ENCODE assay signal across 9 cellular contexts in genomic region chr6:36911946-36912555, GRCh38. TPM values are rescaled to one million over a fixed set of nuclear protein-coding genes. Genes with fewer than 3 reads are reported as not detected.
A peak's percentile ranks its signal among the peaks of the same experiment; 100 is the strongest.
DNase-seq lines count a peak whose midpoint lies in the region; ATAC-seq and TF ChIP-seq lines count a peak whose summit lies in the region.
"Had no signal": no experiment of that assay in that cellular context is flagged by ENCODE, and none has a peak within 500 bp of the region (broad histone marks: within the 10 kb centered on the region; RNA-seq: fewer than 3 reads in every experiment).

No MANE protein-coding gene starts in this region.

- H3K36me3 ChIP-seq in testis (ENCODE audit: low read depth, missing control alignments) = no peaks in the 10 kb centered on the region

- no peak for TF ChIP-seq POLR2A in testis (IDR thresholded peaks at IDR 0.05)

- H3K4me1 ChIP-seq in testis = peaks cover 11% of the 10 kb centered on the region

- H3K4me3 ChIP-seq in testis = no peak overlapping the region

- H3K27me3 Mint-ChIP-seq in activated T-cell treated with anti-CD3 and anti-CD28 coated beads, Interleukin-2, amount 50 U/mL, for 72 hours (ENCODE audit: low read depth) = no peaks in the 10 kb centered on the region

- peak overlapping the region; percentile 98 for H3K27ac Mint-ChIP-seq in activated T-cell treated with anti-CD3 and anti-CD28 coated beads, Interleukin-2, amount 50 U/mL, for 72 hours

- H3K4me1 Mint-ChIP-seq in activated T-cell treated with anti-CD3 and anti-CD28 coated beads, Interleukin-2, amount 50 U/mL, for 72 hours (ENCODE audit: low read depth) = peaks cover 56% of the 10 kb centered on the region

- H3K27me3 ChIP-seq in testis = no peaks in the 10 kb centered on the region

- H3K36me3 Mint-ChIP-seq in activated T-cell treated with anti-CD3 and anti-CD28 coated beads, Interleukin-2, amount 50 U/mL, for 72 hours (ENCODE audit: insufficient read depth in 2 of 2) = peaks cover 15 to 18% of the 10 kb centered on the region in 2 donors

- H3K4me3 Mint-ChIP-seq in activated T-cell treated with anti-CD3 and anti-CD28 coated beads, Interleukin-2, amount 50 U/mL, for 72 hours = peak overlapping the region; percentile 80 to 83
- H3K4me3 Mint-ChIP-seq: mesothelial cell of epicardium had no signal

- DNase-seq in KBM-7 (peak; percentile 92), LoVo (ENCODE audit: low spot score) (no peak), left ventricle myocardium superior (no peak), testis (no peak), NCI-H510A (lab: John Stamatoyannopoulos, UW) (no peak)
- DNase-seq in activated T-cell treated with anti-CD3 and anti-CD28 coated beads, Interleukin-2, amount 50 U/mL, for 72 hours = peak; percentile 32 to 37
- peak; percentile 11 to 42 for DNase-seq in stimulated activated CD4-positive, alpha-beta T cell treated with anti-CD3 and anti-CD28 coated beads, Interleukin-4, amount 100 ng/mL, for 48 hours (ENCODE audit: low read depth in 2 of 2)

- TF ChIP-seq CTCF in testis (IDR thresholded peaks at IDR 0.05) = no peak

- H3K27ac ChIP-seq in testis = no peak overlapping the region

- H3K9me3 Mint-ChIP-seq in activated T-cell treated with anti-CD3 and anti-CD28 coated beads, Interleukin-2, amount 50 U/mL, for 72 hours = no peaks in the 10 kb centered on the region
- H3K9me3 Mint-ChIP-seq: mesothelial cell of epicardium had no signal

- intact Hi-C loops in left ventricle myocardium superior (cut with micrococcal nuclease) = no loop called here
- intact Hi-C loops in testis (cut with DNase I; ENCODE audit: low total_unique reads) = no loop called here

- H3K9me3 ChIP-seq in testis = no peaks in the 10 kb centered on the region

- ATAC-seq in GM21360 (IDR thresholded peaks at IDR 0.05; ENCODE audit: unreplicated experiment) (peak; percentile 17), left ventricle myocardium superior (no peak)
- peak; percentile 35 to 41 for ATAC-seq in activated T-cell treated with anti-CD3 and anti-CD28 coated beads, Interleukin-2, amount 50 U/mL, for 72 hours (replicated peaks in 1 of 2)

- 62 to 65% methylated on average over 4 of the region's 4 CpGs for WGBS in testis, 2 donors

- in situ Hi-C loops in KBM-7 (cut with MboI; ENCODE audit: low pct_unique_long_range_greater_than_20kb, low sequenced_read_pairs) = no loop called here

RNA-seq across cellular contexts. Expression of gene C6orf89, which starts 26.3 kb away (rescaled TPM):
- total RNA-seq in activated T-cell treated with anti-CD3 and anti-CD28 coated beads, Interleukin-2, amount 50 U/mL, for 72 hours = 10 to 100 TPM; 53.1 to 54.6 TPM
- total RNA-seq in left ventricle myocardium superior (76.6 TPM), testis (10 to 100 TPM; 78.9 to 80.3 TPM)
- 93.6 TPM for polyA plus RNA-seq in testis (ENCODE audit: insufficient read depth, low read depth, low replicate concordance)

RNA-seq across cellular contexts. Expression of gene PPIL1, which starts 37.4 kb away (rescaled TPM):
- total RNA-seq in activated T-cell treated with anti-CD3 and anti-CD28 coated beads, Interleukin-2, amount 50 U/mL, for 72 hours = 10 to 100 TPM; 32.6 to 43.0 TPM
- total RNA-seq in left ventricle myocardium superior (60.3 TPM), testis (10 to 100 TPM; 35.0 to 39.4 TPM)
- polyA plus RNA-seq in testis (ENCODE audit: insufficient read depth, low read depth, low replicate concordance) = 41.2 TPM

RNA-seq across cellular contexts. Expression of gene PI16, which starts 42.5 kb away (rescaled TPM):
- 1 to 10 TPM in 1 of 2 donors, under 1 TPM in 1; 0.14 to 4.2 TPM for total RNA-seq in activated T-cell treated with anti-CD3 and anti-CD28 coated beads, Interleukin-2, amount 50 U/mL, for 72 hours
- total RNA-seq in left ventricle myocardium superior = 4.1 TPM
- total RNA-seq in testis = 10 to 100 TPM in 1 of 2 donors, 1 to 10 TPM in 1; 9.8 to 24.7 TPM
- polyA plus RNA-seq in testis (ENCODE audit: insufficient read depth, low read depth, low replicate concordance) = 79.3 TPM
- total RNA-seq: mesothelial cell of epicardium had no signal

Comparison
In these comparisons a context has a peak if more than half of its experiments do, and no peak if none do; other contexts are left out.
1. DNase-seq: peak in KBM-7 (single experiment), activated T-cell treated with anti-CD3 and anti-CD28 coated beads, Interleukin-2, amount 50 U/mL, for 72 hours (2 of 2) and stimulated activated CD4-positive, alpha-beta T cell treated with anti-CD3 and anti-CD28 coated beads, Interleukin-4, amount 100 ng/mL, for 48 hours (2 of 2); none in LoVo (single experiment), left ventricle myocardium superior (single experiment), testis (single experiment) and NCI-H510A (single experiment).